1 cellular context compared by ENCODE assay signal in the genomic region with DNA sequence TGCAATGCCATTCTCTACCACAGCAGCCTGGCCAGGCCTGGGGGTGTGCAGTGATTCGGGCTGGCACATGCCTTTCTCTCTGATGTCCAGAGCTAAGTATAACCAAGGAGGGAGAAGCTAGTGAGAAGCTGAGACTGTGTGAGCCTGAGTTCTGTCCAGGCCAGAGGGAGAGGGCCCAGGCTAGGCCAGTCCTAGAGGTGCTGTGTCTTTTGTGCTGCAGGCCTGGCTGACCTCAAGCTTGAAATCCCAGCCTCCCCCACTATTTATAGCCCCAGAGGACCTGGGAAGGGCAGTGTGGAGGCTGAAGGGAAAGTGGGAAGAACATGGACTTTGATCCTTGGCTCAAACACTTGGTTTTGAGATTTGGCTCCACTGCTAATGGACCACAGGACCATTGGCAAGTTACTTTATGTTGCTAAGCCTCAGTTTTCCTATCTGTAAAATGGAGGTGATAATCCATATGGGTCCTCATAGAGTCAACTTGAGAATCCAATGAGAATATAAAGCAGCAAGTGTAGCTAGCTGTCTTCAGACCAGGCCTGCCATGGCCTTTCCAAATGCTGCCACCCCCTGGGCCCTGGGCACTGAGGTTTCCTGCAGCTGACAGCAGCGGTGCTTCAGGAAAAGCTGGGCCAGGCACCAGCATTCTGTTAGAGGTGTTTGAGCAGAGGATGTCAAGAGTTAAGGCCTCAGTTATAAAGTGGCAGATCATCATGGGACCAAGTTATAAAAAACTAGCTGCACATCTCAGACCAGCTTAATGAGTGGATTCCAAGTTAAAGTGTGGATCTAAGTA.
TF ChIP-seq lines count a peak whose summit lies in the region.

No MANE protein-coding gene starts in this region.

TF ChIP-seq in HepG2, 621 proteins besides CTCF, POLR2A, EP300 and RAD21 (continued from another document):
- TF ChIP-seq, protein P1, sequence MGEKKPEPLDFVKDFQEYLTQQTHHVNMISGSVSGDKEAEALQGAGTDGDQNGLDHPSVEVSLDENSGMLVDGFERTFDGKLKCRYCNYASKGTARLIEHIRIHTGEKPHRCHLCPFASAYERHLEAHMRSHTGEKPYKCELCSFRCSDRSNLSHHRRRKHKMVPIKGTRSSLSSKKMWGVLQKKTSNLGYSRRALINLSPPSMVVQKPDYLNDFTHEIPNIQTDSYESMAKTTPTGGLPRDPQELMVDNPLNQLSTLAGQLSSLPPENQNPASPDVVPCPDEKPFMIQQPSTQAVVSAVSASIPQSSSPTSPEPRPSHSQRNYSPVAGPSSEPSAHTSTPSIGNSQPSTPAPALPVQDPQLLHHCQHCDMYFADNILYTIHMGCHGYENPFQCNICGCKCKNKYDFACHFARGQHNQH (CRISPR knock-in tag; IDR thresholded peaks at IDR 0.05): no peak
- TF ChIP-seq, protein P2, sequence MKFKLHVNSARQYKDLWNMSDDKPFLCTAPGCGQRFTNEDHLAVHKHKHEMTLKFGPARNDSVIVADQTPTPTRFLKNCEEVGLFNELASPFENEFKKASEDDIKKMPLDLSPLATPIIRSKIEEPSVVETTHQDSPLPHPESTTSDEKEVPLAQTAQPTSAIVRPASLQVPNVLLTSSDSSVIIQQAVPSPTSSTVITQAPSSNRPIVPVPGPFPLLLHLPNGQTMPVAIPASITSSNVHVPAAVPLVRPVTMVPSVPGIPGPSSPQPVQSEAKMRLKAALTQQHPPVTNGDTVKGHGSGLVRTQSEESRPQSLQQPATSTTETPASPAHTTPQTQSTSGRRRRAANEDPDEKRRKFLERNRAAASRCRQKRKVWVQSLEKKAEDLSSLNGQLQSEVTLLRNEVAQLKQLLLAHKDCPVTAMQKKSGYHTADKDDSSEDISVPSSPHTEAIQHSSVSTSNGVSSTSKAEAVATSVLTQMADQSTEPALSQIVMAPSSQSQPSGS (CRISPR knock-in tag; IDR thresholded peaks at IDR 0.05): no peak
- TF ChIP-seq, protein P3, sequence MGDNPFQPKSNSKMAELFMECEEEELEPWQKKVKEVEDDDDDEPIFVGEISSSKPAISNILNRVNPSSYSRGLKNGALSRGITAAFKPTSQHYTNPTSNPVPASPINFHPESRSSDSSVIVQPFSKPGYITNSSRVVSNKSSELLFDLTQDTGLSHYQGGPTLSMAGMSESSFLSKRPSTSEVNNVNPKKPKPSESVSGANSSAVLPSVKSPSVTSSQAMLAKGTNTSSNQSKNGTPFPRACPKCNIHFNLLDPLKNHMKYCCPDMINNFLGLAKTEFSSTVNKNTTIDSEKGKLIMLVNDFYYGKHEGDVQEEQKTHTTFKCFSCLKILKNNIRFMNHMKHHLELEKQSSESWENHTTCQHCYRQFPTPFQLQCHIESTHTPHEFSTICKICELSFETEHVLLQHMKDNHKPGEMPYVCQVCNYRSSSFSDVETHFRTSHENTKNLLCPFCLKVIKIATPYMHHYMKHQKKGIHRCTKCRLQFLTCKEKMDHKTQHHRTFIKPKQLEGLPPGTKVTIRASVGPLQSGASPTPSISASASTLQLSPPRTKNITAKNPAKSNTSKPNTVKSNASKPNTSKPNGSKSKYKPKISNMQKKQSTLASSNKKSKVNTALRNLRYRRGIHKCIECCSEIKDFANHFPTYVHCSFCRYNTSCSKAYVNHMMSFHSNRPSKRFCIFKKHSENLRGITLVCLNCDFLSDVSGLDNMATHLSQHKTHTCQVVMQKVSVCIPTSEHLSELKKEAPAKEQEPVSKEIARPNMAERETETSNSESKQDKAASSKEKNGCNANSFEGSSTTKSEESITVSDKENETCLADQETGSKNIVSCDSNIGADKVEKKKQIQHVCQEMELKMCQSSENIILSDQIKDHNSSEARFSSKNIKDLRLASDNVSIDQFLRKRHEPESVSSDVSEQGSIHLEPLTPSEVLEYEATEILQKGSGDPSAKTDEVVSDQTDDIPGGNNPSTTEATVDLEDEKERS (CRISPR knock-in tag; IDR thresholded peaks at IDR 0.05): no peak
- TF ChIP-seq ZNF629 (CRISPR knock-in tag; conservative IDR thresholded peaks at IDR 0.05) (peak; percentile 83), HNF4A (CRISPR knock-in tag; IDR thresholded peaks at IDR 0.05) (0 out of 2 replicates have a peak, but pooled peaks have one; percentile 13), ZNF230 (CRISPR knock-in tag; IDR thresholded peaks at IDR 0.05) (no peak), MED8 (CRISPR knock-in tag; IDR thresholded peaks at IDR 0.05; ENCODE audit: insufficient replicate concordance) (no peak)
